18 cellular contexts compared by ENCODE assay signal in the genomic region with DNA sequence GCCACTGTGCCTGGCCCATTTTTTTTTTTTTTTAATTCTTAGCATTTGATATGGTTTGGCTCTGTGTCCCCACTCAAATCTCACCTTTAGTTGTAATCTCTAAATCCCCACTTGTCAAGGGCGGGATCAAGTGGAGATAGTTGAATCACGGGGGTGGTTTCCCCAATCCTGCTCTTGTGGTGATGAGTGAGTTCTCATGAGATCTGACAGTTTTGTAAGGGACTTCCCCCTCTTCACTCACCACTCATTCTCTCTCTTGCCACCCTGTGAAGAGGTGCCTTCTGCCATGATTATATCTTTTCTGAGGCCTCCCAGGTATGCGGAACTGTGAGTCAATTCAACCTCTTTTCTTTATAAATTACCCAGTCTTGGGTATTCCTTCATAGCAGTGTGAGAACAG. TPM values are rescaled to one million over a fixed set of nuclear protein-coding genes. Genes with fewer than 3 reads are reported as not detected.
DNase-seq lines count a peak whose midpoint lies in the region; ATAC-seq and TF ChIP-seq lines count a peak whose summit lies in the region.
"Had no signal": no experiment of that assay in that cellular context is flagged by ENCODE, and none has a peak within 500 bp of the region (broad histone marks: within the 10 kb centered on the region; RNA-seq: fewer than 3 reads in every experiment).

No MANE protein-coding gene starts in this region.

- peaks cover 15% of the 10 kb centered on the region for H3K4me1 Mint-ChIP-seq in CD4-positive, alpha-beta T cell (ENCODE audit: low read depth)
- H3K4me1 Mint-ChIP-seq: neural crest cell, WTC11 had no signal

- TF ChIP-seq POLR2A in heart left ventricle (IDR thresholded peaks at IDR 0.05), result no peak

- no peaks in the 10 kb centered on the region for H3K36me3 ChIP-seq in A673 (ENCODE audit: insufficient read depth, low read length, poor library complexity, severe bottlenecking)
- no peaks in the 10 kb centered on the region for H3K36me3 ChIP-seq in heart left ventricle
- H3K36me3 ChIP-seq: ascending aorta, right lobe of liver had no signal

- H3K4me1 ChIP-seq in A673 (ENCODE audit: insufficient read depth, low read length, poor library complexity, severe bottlenecking), result no peaks in the 10 kb centered on the region
- peaks cover 0 to 6% (median 0%) of the 10 kb centered on the region in 12 donors for H3K4me1 ChIP-seq in heart left ventricle
- H3K4me1 ChIP-seq: ascending aorta, BLaER1, right lobe of liver had no signal

- BruUV-seq in A673 (replicated peaks; lab: Mats Ljungman, UMichigan), result no TSS peak

- H3K27me3 ChIP-seq in CD4-positive, alpha-beta T cell (ENCODE audit: control insufficient read depth, insufficient read depth, low read length), result no peaks in the 10 kb centered on the region
- no peaks in the 10 kb centered on the region for H3K27me3 ChIP-seq in A673 (replicated peaks; ENCODE audit: insufficient read depth, low read depth, low read length, poor library complexity)
- H3K27me3 ChIP-seq in heart left ventricle, result no peaks in the 10 kb centered on the region
- H3K27me3 ChIP-seq: ascending aorta, BLaER1, right lobe of liver had no signal

- POLR2A ChIA-PET in CD4-positive, alpha-beta T cell (lab: Charles Lee), result no interaction called here
- POLR2A ChIA-PET in A673 (lab: Charles Lee; ENCODE audit: low non-redundant PET), result interaction anchor here (0.6 kb wide), 1 partner anchor 186 kb away, joined by 7 read pairs; no protein-coding TSS in a partner anchor

- peaks cover 17% of the 10 kb centered on the region for H3K9me3 ChIP-seq in CD4-positive, alpha-beta T cell (ENCODE audit: control insufficient read depth, low read length)
- H3K9me3 ChIP-seq in A673 (ENCODE audit: low read depth, low read length, poor library complexity, severe bottlenecking), result peaks cover 15% of the 10 kb centered on the region
- H3K9me3 ChIP-seq in heart left ventricle, result peaks cover 0 to 36% (median 17%) of the 10 kb centered on the region in 12 donors
- H3K9me3 ChIP-seq: right lobe of liver had no signal

- no peak overlapping the region for H3K27ac Mint-ChIP-seq in CD4-positive, alpha-beta T cell
- H3K27ac Mint-ChIP-seq in activated naive CD4-positive, alpha-beta T cell treated with anti-CD3 and anti-CD28 coated beads, Interleukin-2, amount 50 U/mL, for 72 hours, result no peak overlapping the region
- H3K27ac Mint-ChIP-seq: WTC11 had no signal

- H3K27me3 Mint-ChIP-seq in CD4-positive, alpha-beta T cell, result no peaks in the 10 kb centered on the region

- no peak for TF ChIP-seq CTCF in CD4-positive, alpha-beta T cell (IDR thresholded peaks at IDR 0.05)
- TF ChIP-seq CTCF in A673 (conservative IDR thresholded peaks at IDR 0.05; ENCODE audit: low read depth, low read length), result no peak
- no peak for TF ChIP-seq CTCF in heart left ventricle (IDR thresholded peaks at IDR 0.05)

- H3K27ac ChIP-seq in CD4-positive, alpha-beta T cell (ENCODE audit: low read depth, low read length), result no peak overlapping the region
- H3K27ac ChIP-seq in A673 (ENCODE audit: low read depth, low read length, poor library complexity, severe bottlenecking) (no peak overlapping the region), heart left ventricle (no peak overlapping the region)
- H3K27ac ChIP-seq: ascending aorta, BLaER1, right lobe of liver had no signal

- 66 to 83% (median 71%) methylated on average over 3 of the region's 3 CpGs for WGBS in heart left ventricle, 4 donors

- peaks cover 55% of the 10 kb centered on the region for H3K36me3 Mint-ChIP-seq in CD4-positive, alpha-beta T cell (ENCODE audit: low read depth)
- peaks cover 30 to 41% of the 10 kb centered on the region in 2 donors for H3K36me3 Mint-ChIP-seq in activated naive CD4-positive, alpha-beta T cell treated with anti-CD3 and anti-CD28 coated beads, Interleukin-2, amount 50 U/mL, for 72 hours

- DNase-seq in CD4-positive, alpha-beta T cell, result no peak
- peak; percentile 20 to 81 for DNase-seq in activated naive CD4-positive, alpha-beta T cell treated with anti-CD3 and anti-CD28 coated beads, Interleukin-2, amount 50 U/mL, for 72 hours (ENCODE audit: low spot score in 2 of 2)
- DNase-seq in stimulated activated CD4-positive, alpha-beta T cell treated with anti-CD3 and anti-CD28 coated beads, Interleukin-2, amount 100 ng/mL, for 4 hours (ENCODE audit: low read depth), result peak; percentile 32
- DNase-seq in AG08396 (ENCODE audit: low spot score) (no peak), A673 (ENCODE audit: low spot score) (no peak), heart left ventricle (no peak)
- DNase-seq: DMS79 treated with DMSO at 0.1 percent for 48 hours, NCI-H1105 treated with DMSO at 0.1 percent for 48 hours, NCI-H446 treated with DMSO at 0.1 percent for 48 hours, PC-3, right lobe of liver had no signal

- no peak overlapping the region for H3K4me3 ChIP-seq in A673 (ENCODE audit: low read depth, low read length, poor library complexity, severe bottlenecking)
- no peak overlapping the region for H3K4me3 ChIP-seq in heart left ventricle
- H3K4me3 ChIP-seq: ascending aorta, BLaER1, K562, right lobe of liver had no signal

- H3K4me3 Mint-ChIP-seq in CD4-positive, alpha-beta T cell, result no peak overlapping the region
- H3K4me3 Mint-ChIP-seq: neural crest cell, WTC11 had no signal

- peaks cover 15% of the 10 kb centered on the region for H3K9me3 Mint-ChIP-seq in CD4-positive, alpha-beta T cell
- H3K9me3 Mint-ChIP-seq in activated naive CD4-positive, alpha-beta T cell treated with anti-CD3 and anti-CD28 coated beads, Interleukin-2, amount 50 U/mL, for 72 hours, result peaks cover 13 to 33% of the 10 kb centered on the region in 2 donors

- intact Hi-C loops in CD4-positive, alpha-beta T cell (cut with DNase I, micrococcal nuclease), result no loop called here
- intact Hi-C loops in A673 (cut with micrococcal nuclease; ENCODE audit: unreplicated experiment), result no loop called here
- intact Hi-C loops in heart left ventricle (cut with DNase I), result no loop called here

- ATAC-seq in CD4-positive, alpha-beta T cell (ENCODE audit: poor library complexity), result peak; percentile 26
- ATAC-seq in GM19463 (IDR thresholded peaks at IDR 0.05; ENCODE audit: unreplicated experiment) (peak; percentile 53), HG02798 (IDR thresholded peaks at IDR 0.05; ENCODE audit: poor library complexity, unreplicated experiment) (no peak), heart left ventricle (no peak)
- peak; percentile 98 to 99 for ATAC-seq in activated naive CD4-positive, alpha-beta T cell treated with anti-CD3 and anti-CD28 coated beads, Interleukin-2, amount 50 U/mL, for 72 hours
- ATAC-seq: K562, PC-3, right lobe of liver, WTC11 had no signal

- CTCF ChIA-PET in CD4-positive, alpha-beta T cell (lab: Charles Lee), result interaction anchor here (0.6 kb wide), 1 partner anchor 47 kb away, joined by 3 read pairs; no protein-coding TSS in a partner anchor
- CTCF ChIA-PET in A673 (lab: Charles Lee), result no interaction called here

RNA-seq across cellular contexts. Expression of a gene that starts 27.2 kb away (rescaled TPM):
- 1 to 10 TPM; 8.1 to 8.8 TPM for total RNA-seq in CD4-positive, alpha-beta T cell
- total RNA-seq in activated naive CD4-positive, alpha-beta T cell treated with anti-CD3 and anti-CD28 coated beads, Interleukin-2, amount 50 U/mL, for 72 hours, result 10 to 100 TPM; 18.4 to 30.5 TPM
- total RNA-seq in A673 (2021) (61.3 and 61.6 TPM in 2 replicates), heart left ventricle (10 to 100 TPM; 22.9 to 50.1 (median 34.4) TPM)
- polyA plus RNA-seq in heart left ventricle, result 10 to 100 TPM; 83.6 to 87.7 TPM

RNA-seq across cellular contexts. Expression of a gene that starts 27.4 kb away (rescaled TPM):
- 1 to 10 TPM; 2.6 to 3.7 TPM for total RNA-seq in CD4-positive, alpha-beta T cell
- total RNA-seq in activated naive CD4-positive, alpha-beta T cell treated with anti-CD3 and anti-CD28 coated beads, Interleukin-2, amount 50 U/mL, for 72 hours, result 10 to 100 TPM in 1 of 2 donors, 1 to 10 TPM in 1; 7.0 to 10.5 TPM
- 25.6 and 26.2 TPM in 2 replicates for total RNA-seq in A673 (2021)
- 10 to 100 TPM in 1 of 9 donors, 1 to 10 TPM in 8; 5.0 to 10.1 (median 6.1) TPM for total RNA-seq in heart left ventricle
- 1 to 10 TPM; 3.0 to 6.4 TPM for polyA plus RNA-seq in heart left ventricle

Comparison
In these comparisons a context has a peak if more than half of its experiments do, and no peak if none do; other contexts are left out.
1. ATAC-seq: peak in CD4-positive, alpha-beta T cell (single experiment), GM19463 (single experiment) and activated naive CD4-positive, alpha-beta T cell treated with anti-CD3 and anti-CD28 coated beads, Interleukin-2, amount 50 U/mL, for 72 hours (2 of 2); none in HG02798 (single experiment) and heart left ventricle (0 of 4).
2. DNase-seq: peak in activated naive CD4-positive, alpha-beta T cell treated with anti-CD3 and anti-CD28 coated beads, Interleukin-2, amount 50 U/mL, for 72 hours (2 of 2) and stimulated activated CD4-positive, alpha-beta T cell treated with anti-CD3 and anti-CD28 coated beads, Interleukin-2, amount 100 ng/mL, for 4 hours (single experiment); none in CD4-positive, alpha-beta T cell (0 of 10), AG08396 (single experiment), A673 (single experiment) and heart left ventricle (0 of 5).